In genomic region chr17:49959183-49959935, GRCh38 we compare ENCODE assay signal across 1 cellular context.
TF ChIP-seq lines count a peak whose summit lies in the region.

No MANE protein-coding gene starts in this region.

TF ChIP-seq in A549, 52 proteins besides CTCF, POLR2A, EP300 and RAD21:
- TF ChIP-seq RCOR1 (IDR thresholded peaks at IDR 0.05; ENCODE audit: low read depth, low read length): no peak
- TF ChIP-seq TP53 (CRISPR knock-in tag; IDR thresholded peaks at IDR 0.05): no peak
- TF ChIP-seq RNF2 (IDR thresholded peaks at IDR 0.05; ENCODE audit: borderline replicate concordance, low read depth): no peak
- no peak for TF ChIP-seq SMC3 (IDR thresholded peaks at IDR 0.05)
- TF ChIP-seq CHD4 (IDR thresholded peaks at IDR 0.05; ENCODE audit: borderline replicate concordance): no peak
- TF ChIP-seq FOSL2 (IDR thresholded peaks at IDR 0.05): no peak
- TF ChIP-seq FOSL2 (CRISPR knock-in tag; IDR thresholded peaks at IDR 0.05): no peak
- no peak for TF ChIP-seq TFCP2L1 (CRISPR knock-in tag; IDR thresholded peaks at IDR 0.05)
- no peak for TF ChIP-seq HDAC2 (IDR thresholded peaks at IDR 0.05)
- no peak for TF ChIP-seq CEBPB (IDR thresholded peaks at IDR 0.05)
- no peak for TF ChIP-seq FOXS1 (CRISPR knock-in tag; IDR thresholded peaks at IDR 0.05)
- TF ChIP-seq JUNB (IDR thresholded peaks at IDR 0.05): no peak
- no peak for TF ChIP-seq KDM1A (IDR thresholded peaks at IDR 0.05; ENCODE audit: low read depth)
- no peak for TF ChIP-seq NR3C1 (IDR thresholded peaks at IDR 0.05)
- TF ChIP-seq HMGXB4 (CRISPR knock-in tag; IDR thresholded peaks at IDR 0.05; ENCODE audit: borderline replicate concordance): no peak
- no peak for TF ChIP-seq POLR2AphosphoS2 (conservative IDR thresholded peaks at IDR 0.05; ENCODE audit: low read length)
- no peak for TF ChIP-seq BHLHE40 (IDR thresholded peaks at IDR 0.05; ENCODE audit: low read depth, low read length)
